17 cellular contexts compared by ENCODE assay signal in genomic region chr10:69731184-69731583, GRCh38.
DNase-seq lines count a peak whose midpoint lies in the region; ATAC-seq and TF ChIP-seq lines count a peak whose summit lies in the region.
"Had no signal": no experiment of that assay in that cellular context is flagged by ENCODE, and none has a peak within 500 bp of the region (broad histone marks: within the 10 kb centered on the region; RNA-seq: fewer than 3 reads in every experiment).

No MANE protein-coding gene starts in this region.

- H3K27ac Mint-ChIP-seq in immature natural killer cell, result no peak overlapping the region
- H3K27ac Mint-ChIP-seq: activated CD4-positive, alpha-beta T cell treated with anti-CD3 and anti-CD28 coated beads, Interleukin-2, amount 10 ng/mL, durations not matched to agents 7 days and 5 days; activated T-helper 17 cell treated with anti-CD3 and anti-CD28 coated beads, Interleukin-2, amount 50 U/mL, for 72 hours; CD4-positive, alpha-beta memory T cell; stimulated activated naive B cell treated with anti-CD40 and anti-IgM and Interleukin-4, amounts not matched to agents 10 μg/mL and 1 μg/mL and 100 μg/mL, for 72 hours had no signal

- H3K9me3 Mint-ChIP-seq in immature natural killer cell, result no peaks in the 10 kb centered on the region
- H3K9me3 Mint-ChIP-seq: activated CD4-positive, alpha-beta T cell treated with anti-CD3 and anti-CD28 coated beads, Interleukin-2, amount 10 ng/mL, durations not matched to agents 7 days and 5 days; activated T-helper 17 cell treated with anti-CD3 and anti-CD28 coated beads, Interleukin-2, amount 50 U/mL, for 72 hours; CD4-positive, alpha-beta memory T cell; stimulated activated naive B cell treated with anti-CD40 and anti-IgM and Interleukin-4, amounts not matched to agents 10 μg/mL and 1 μg/mL and 100 μg/mL, for 72 hours had no signal

- H3K27ac ChIP-seq in vagina, result no peak overlapping the region
- H3K27ac ChIP-seq: gastroesophageal sphincter had no signal

- H3K36me3 ChIP-seq in BJ (ENCODE audit: control insufficient read depth, insufficient read depth, low read length), result no peaks in the 10 kb centered on the region
- no peaks in the 10 kb centered on the region for H3K36me3 ChIP-seq in mucosa of descending colon (ENCODE audit: low read depth)
- no peaks in the 10 kb centered on the region for H3K36me3 ChIP-seq in vagina
- H3K36me3 ChIP-seq: cardiac muscle cell, gastroesophageal sphincter had no signal

- H3K9me3 ChIP-seq in mucosa of descending colon (no peaks in the 10 kb centered on the region), vagina (no peaks in the 10 kb centered on the region)
- H3K9me3 ChIP-seq: gastroesophageal sphincter had no signal

- no peaks in the 10 kb centered on the region for H3K36me3 Mint-ChIP-seq in immature natural killer cell
- H3K36me3 Mint-ChIP-seq: CD4-positive, alpha-beta memory T cell; stimulated activated naive B cell treated with anti-CD40 and anti-IgM and Interleukin-4, amounts not matched to agents 10 μg/mL and 1 μg/mL and 100 μg/mL, for 72 hours had no signal

- DNase-seq in BJ (ENCODE audit: low read depth) (no peak), LNCaP clone FGC (ENCODE audit: low read depth) (peak; percentile 52), dedifferentiated amniotic fluid mesenchymal stem cell (ENCODE audit: extremely low spot score) (peak; percentile 57), mucosa of descending colon (peak in 2 of 3 donors; percentile 34 to 43), vagina (ENCODE audit: extremely low spot score in 2 of 2) (no peak), immature natural killer cell (no peak)
- DNase-seq in stimulated activated CD4-positive, alpha-beta T cell treated with anti-CD3 and anti-CD28 coated beads, Interleukin-2, amount 100 ng/mL, for 24 hours, result no peak
- DNase-seq: activated CD4-positive, alpha-beta T cell treated with anti-CD3 and anti-CD28 coated beads, Interleukin-2, amount 10 ng/mL, durations not matched to agents 7 days and 5 days; CD4-positive, alpha-beta memory T cell; NCI-H1105; NCI-H82; stimulated activated naive B cell treated with anti-CD40 and anti-IgM and Interleukin-4, amounts not matched to agents 10 μg/mL and 1 μg/mL and 100 μg/mL, for 72 hours; SW 1271 had no signal

- peaks cover 3% of the 10 kb centered on the region for H3K4me1 ChIP-seq in mucosa of descending colon (ENCODE audit: low read depth)
- H3K4me1 ChIP-seq in vagina, result peaks cover 37% of the 10 kb centered on the region

- H3K4me3 Mint-ChIP-seq in immature natural killer cell, result no peak overlapping the region
- H3K4me3 Mint-ChIP-seq: activated CD4-positive, alpha-beta T cell treated with anti-CD3 and anti-CD28 coated beads, Interleukin-2, amount 10 ng/mL, durations not matched to agents 7 days and 5 days; activated T-helper 17 cell treated with anti-CD3 and anti-CD28 coated beads, Interleukin-2, amount 50 U/mL, for 72 hours; CD4-positive, alpha-beta memory T cell; stimulated activated naive B cell treated with anti-CD40 and anti-IgM and Interleukin-4, amounts not matched to agents 10 μg/mL and 1 μg/mL and 100 μg/mL, for 72 hours had no signal

- no peaks in the 10 kb centered on the region for H3K27me3 ChIP-seq in BJ (ENCODE audit: control insufficient read depth, insufficient read depth, low read length)
- no peaks in the 10 kb centered on the region for H3K27me3 ChIP-seq in vagina
- H3K27me3 ChIP-seq: cardiac muscle cell, gastroesophageal sphincter had no signal

- intact Hi-C loops in mucosa of descending colon (cut with DNase I, micrococcal nuclease), result no loop called here
- intact Hi-C loops in vagina (cut with DNase I), result no loop called here

- CTCF ChIA-PET in BJ (lab: Yijun Ruan, JAX), result interaction anchor here (0.8 to 7.0 kb wide), 11 partner anchors 9 to 184 kb away, joined by 3 to 57 read pairs (median 5); partner anchors contain the start of gene COL13A1

- peaks cover 9 to 10% of the 10 kb centered on the region in 2 donors for H3K4me1 Mint-ChIP-seq in immature natural killer cell
- H3K4me1 Mint-ChIP-seq: stimulated activated naive B cell treated with anti-CD40 and anti-IgM and Interleukin-4, amounts not matched to agents 10 μg/mL and 1 μg/mL and 100 μg/mL, for 72 hours had no signal

- no peak for TF ChIP-seq POLR2A in vagina (IDR thresholded peaks at IDR 0.05)

- H3K27me3 Mint-ChIP-seq in immature natural killer cell (ENCODE audit: low read depth in 3 of 3), result peaks cover 0 to 8% (median 2%) of the 10 kb centered on the region in 3 donors

- H3K4me3 ChIP-seq in BJ (ENCODE audit: low read depth, low read length), result no peak overlapping the region
- no peak overlapping the region for H3K4me3 ChIP-seq in LNCaP clone FGC (ENCODE audit: low read depth, low read length)
- H3K4me3 ChIP-seq in mucosa of descending colon, result no peak overlapping the region
- H3K4me3 ChIP-seq in vagina, result no peak overlapping the region
- H3K4me3 ChIP-seq: cardiac muscle cell, gastroesophageal sphincter had no signal

- POLR2A ChIA-PET in BJ (lab: Charles Lee), result no interaction called here

- ATAC-seq in mucosa of descending colon (peak; percentile 35), HG02884 (IDR thresholded peaks at IDR 0.05; ENCODE audit: unreplicated experiment) (no peak)
- ATAC-seq: activated T-helper 17 cell treated with anti-CD3 and anti-CD28 coated beads, Interleukin-2, amount 50 U/mL, for 72 hours; stimulated activated naive B cell treated with anti-CD40 and anti-IgM and Interleukin-4, amounts not matched to agents 10 μg/mL and 1 μg/mL and 100 μg/mL, for 72 hours had no signal

- TF ChIP-seq CTCF in BJ (IDR thresholded peaks at IDR 0.05; ENCODE audit: insufficient read depth, low read depth, low read length) (peak; percentile 24; the same call in 1 of the 2 replicates), LNCaP clone FGC (IDR thresholded peaks at IDR 0.05; ENCODE audit: control insufficient read depth, extremely low read depth, insufficient read depth) (no peak), mucosa of descending colon (IDR thresholded peaks at IDR 0.05) (no peak), vagina (IDR thresholded peaks at IDR 0.05) (no peak)

Comparison
In these comparisons a context has a peak if more than half of its experiments do, and no peak if none do; other contexts are left out.
1. DNase-seq: peak in LNCaP clone FGC (single experiment), dedifferentiated amniotic fluid mesenchymal stem cell (single experiment) and mucosa of descending colon (2 of 3); none in BJ (single experiment), vagina (0 of 2), stimulated activated CD4-positive, alpha-beta T cell treated with anti-CD3 and anti-CD28 coated beads, Interleukin-2, amount 100 ng/mL, for 24 hours (0 of 2) and immature natural killer cell (0 of 3).